Comparison of ENCODE assay signal across 18 cellular contexts in genomic region chr14:65268594-65268993, GRCh38.
"Had no signal": no experiment of that assay in that cellular context is flagged by ENCODE, and none has a peak within 500 bp of the region (broad histone marks: within the 10 kb centered on the region; RNA-seq: fewer than 3 reads in every experiment).

No MANE protein-coding gene starts in this region.

- H3K4me1 Mint-ChIP-seq: activated T-helper 17 cell treated with anti-CD3 and anti-CD28 coated beads, Interleukin-2, amount 50 U/mL, for 72 hours had no signal

- DNase-seq: activated CD4-positive, CD25-positive, alpha-beta regulatory T cell treated with anti-CD3 and anti-CD28 coated beads, Interleukin-2, amount 50 U/mL, for 72 hours; activated naive CD4-positive, alpha-beta T cell treated with Interleukin-2 at 50 U/mL for 16 hours; amniotic stem cell; central memory CD4-positive, alpha-beta T cell; colonic mucosa; left colon; naive B cell; pancreas; sigmoid colon; spleen; T-helper 9 cell had no signal

- H3K36me3 Mint-ChIP-seq: naive B cell, type B pancreatic cell had no signal

- H3K27ac ChIP-seq: colonic mucosa, gastroesophageal sphincter, sigmoid colon, spleen had no signal

- H3K27me3 Mint-ChIP-seq: activated T-helper 17 cell treated with anti-CD3 and anti-CD28 coated beads, Interleukin-2, amount 50 U/mL, for 72 hours; naive B cell; stimulated activated naive CD8-positive, alpha-beta T cell treated with anti-CD3 and anti-CD28 coated beads, Interleukin-15, Interleukin-2, amounts not matched to agents 100 ng/mL and 50 ng/mL, for 24 hours; type B pancreatic cell had no signal

- ATAC-seq: activated T-helper 17 cell treated with anti-CD3 and anti-CD28 coated beads, Interleukin-2, amount 50 U/mL, for 72 hours; gastroesophageal sphincter had no signal

- H3K9me3 Mint-ChIP-seq: activated T-helper 17 cell treated with anti-CD3 and anti-CD28 coated beads, Interleukin-2, amount 50 U/mL, for 72 hours; stimulated activated naive CD8-positive, alpha-beta T cell treated with anti-CD3 and anti-CD28 coated beads, Interleukin-15, Interleukin-2, amounts not matched to agents 100 ng/mL and 50 ng/mL, for 24 hours; type B pancreatic cell had no signal

- H3K27me3 ChIP-seq: colonic mucosa, gastroesophageal sphincter, pancreas, sigmoid colon, spleen had no signal

- H3K9me3 ChIP-seq: colonic mucosa, gastroesophageal sphincter, pancreas, sigmoid colon, spleen had no signal

- H3K36me3 ChIP-seq: colonic mucosa, gastroesophageal sphincter, pancreas, sigmoid colon, spleen had no signal

- FAIRE-seq: endometrium, islet of Langerhans, pancreas had no signal

- H3K27ac Mint-ChIP-seq: activated T-helper 17 cell treated with anti-CD3 and anti-CD28 coated beads, Interleukin-2, amount 50 U/mL, for 72 hours; stimulated activated naive CD8-positive, alpha-beta T cell treated with anti-CD3 and anti-CD28 coated beads, Interleukin-15, Interleukin-2, amounts not matched to agents 100 ng/mL and 50 ng/mL, for 24 hours; type B pancreatic cell had no signal

- H3K4me3 ChIP-seq: colonic mucosa, gastroesophageal sphincter, lung, pancreas, sigmoid colon, spleen had no signal

- H3K4me3 Mint-ChIP-seq: activated T-helper 17 cell treated with anti-CD3 and anti-CD28 coated beads, Interleukin-2, amount 50 U/mL, for 72 hours; naive B cell; stimulated activated naive CD8-positive, alpha-beta T cell treated with anti-CD3 and anti-CD28 coated beads, Interleukin-15, Interleukin-2, amounts not matched to agents 100 ng/mL and 50 ng/mL, for 24 hours; type B pancreatic cell had no signal
